In the genomic region with DNA sequence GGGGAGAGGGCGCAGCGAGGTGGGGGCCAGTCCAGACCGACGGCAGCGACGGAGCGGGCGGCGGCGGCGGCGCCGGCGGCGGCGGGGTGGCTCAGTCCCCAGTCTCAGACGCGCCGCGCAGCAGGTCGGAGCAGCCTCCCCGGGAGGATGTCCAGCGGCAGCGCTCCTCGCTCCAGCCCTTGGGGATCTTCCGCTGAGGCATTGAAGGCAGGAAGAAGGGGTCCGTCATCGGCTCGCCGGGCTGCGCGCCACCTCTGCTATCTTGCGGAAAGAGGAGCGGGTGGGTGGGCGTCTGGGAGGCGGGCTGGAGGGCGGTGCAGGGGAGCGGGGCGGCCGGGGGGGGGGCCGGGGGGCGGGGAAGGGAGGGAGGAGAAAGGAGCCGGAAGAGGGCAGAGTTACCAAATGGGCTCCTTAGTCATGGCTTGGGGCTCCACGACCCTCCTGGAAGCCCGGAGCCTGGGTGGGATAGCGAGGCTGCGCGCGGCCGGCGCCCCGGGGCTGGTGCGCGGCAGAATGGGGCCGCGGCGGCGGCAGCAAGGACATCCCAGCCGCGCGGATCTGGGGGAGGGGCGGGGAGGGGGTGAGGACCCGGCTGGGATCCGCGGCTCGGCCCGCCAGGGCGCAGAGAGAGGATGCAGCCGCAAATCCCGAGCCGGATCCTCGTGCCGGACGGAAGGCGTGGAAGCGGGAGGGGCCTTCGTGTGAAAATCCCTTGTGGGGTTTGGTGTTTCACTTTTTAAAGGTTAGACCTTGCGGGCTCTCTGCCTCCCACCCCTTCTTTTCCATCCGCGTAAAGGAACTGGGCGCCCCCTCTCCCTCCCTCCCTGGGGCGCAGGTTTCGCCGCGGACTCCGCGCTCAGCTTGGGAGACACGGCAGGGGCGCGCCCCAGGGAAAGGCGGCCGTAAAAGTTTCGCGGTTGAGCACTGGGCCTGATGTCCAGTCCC, we compare ENCODE assay signal across 8 cellular contexts. TPM values are rescaled to one million over a fixed set of nuclear protein-coding genes. Genes with fewer than 3 reads are reported as not detected.
DNase-seq lines count a peak whose midpoint lies in the region; ATAC-seq, FAIRE-seq and TF ChIP-seq lines count a peak whose summit lies in the region.

A gene with protein sequence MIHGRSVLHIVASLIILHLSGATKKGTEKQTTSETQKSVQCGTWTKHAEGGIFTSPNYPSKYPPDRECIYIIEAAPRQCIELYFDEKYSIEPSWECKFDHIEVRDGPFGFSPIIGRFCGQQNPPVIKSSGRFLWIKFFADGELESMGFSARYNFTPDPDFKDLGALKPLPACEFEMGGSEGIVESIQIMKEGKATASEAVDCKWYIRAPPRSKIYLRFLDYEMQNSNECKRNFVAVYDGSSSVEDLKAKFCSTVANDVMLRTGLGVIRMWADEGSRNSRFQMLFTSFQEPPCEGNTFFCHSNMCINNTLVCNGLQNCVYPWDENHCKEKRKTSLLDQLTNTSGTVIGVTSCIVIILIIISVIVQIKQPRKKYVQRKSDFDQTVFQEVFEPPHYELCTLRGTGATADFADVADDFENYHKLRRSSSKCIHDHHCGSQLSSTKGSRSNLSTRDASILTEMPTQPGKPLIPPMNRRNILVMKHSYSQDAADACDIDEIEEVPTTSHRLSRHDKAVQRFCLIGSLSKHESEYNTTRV (minus strand): TSS at position 267 of the 945 bp plus-strand sequence. CDS start 696 bp downstream, outside the sequence.

- H3K4me3 ChIP-seq in neuron (ENCODE audit: low read length) (peak within 1 kb of the TSS; percentile 66), Peyer's patch (peak within 1 kb of the TSS in 2 of 4 donors; percentile 14 to 39)

- DNase-seq in D721Med (ENCODE audit: insufficient read length, low spot score) (peak; percentile 61), caudate nucleus (lab: John Stamatoyannopoulos, UW) (peak in 12 of 61 donors; percentile 16 to 67 (median 43)), Peyer's patch (no peak), HT-29 (ENCODE audit: low spot score) (no peak), NCI-H2107 (lab: John Stamatoyannopoulos, UW) (no peak)

- peak within 1 kb of the TSS; percentile 36 for H3K27ac ChIP-seq in caudate nucleus (ENCODE audit: low read depth, low read length)
- H3K27ac ChIP-seq in Peyer's patch, result no peak within 1 kb of the TSS

- H2AFZ ChIP-seq in neuron (ENCODE audit: low read depth, low read length), result peak within 1 kb of the TSS; percentile 99

- TF ChIP-seq POLR2A in Peyer's patch (IDR thresholded peaks at IDR 0.05), result no peak

- TF ChIP-seq CTCF in D721Med (IDR thresholded peaks at IDR 0.05; ENCODE audit: insufficient read depth, missing control alignments), result no peak
- TF ChIP-seq CTCF in Peyer's patch (IDR thresholded peaks at IDR 0.05), result no peak

- H3K27me3 ChIP-seq in neuron (ENCODE audit: insufficient read depth, low read length), result peaks cover 24% of the 10 kb centered on the region
- H3K27me3 ChIP-seq in Peyer's patch, result no peaks in the 10 kb centered on the region

- H3K9me3 ChIP-seq in neuron (ENCODE audit: low read length), result no peaks in the 10 kb centered on the region
- H3K9me3 ChIP-seq in Peyer's patch, result no peaks in the 10 kb centered on the region

- H3K36me3 ChIP-seq in neuron (ENCODE audit: insufficient read depth, low read length) (peaks cover 2% of the 10 kb centered on the region), Peyer's patch (no peaks in the 10 kb centered on the region)

- no peak for FAIRE-seq in D721Med (lab: Jason Lieb, UNC)

- peak; percentile 24 for ATAC-seq in HG02798 (IDR thresholded peaks at IDR 0.05; ENCODE audit: poor library complexity, unreplicated experiment)
- no peak for ATAC-seq in HG02981 (IDR thresholded peaks at IDR 0.05; ENCODE audit: unreplicated experiment)

- H3K4me1 ChIP-seq in neuron (ENCODE audit: insufficient read depth, low read length) (peaks cover 3% of the 10 kb centered on the region), Peyer's patch (no peaks in the 10 kb centered on the region)

RNA-seq across cellular contexts. Expression of the gene that starts here (rescaled TPM):
- total RNA-seq in Peyer's patch, result not detected
- not detected in 2 replicates for total RNA-seq in HT-29 (2014; rRNA removed; shearing (Covaris generic))
